ENCODE assay signal across 13 cellular contexts in the genomic region with DNA sequence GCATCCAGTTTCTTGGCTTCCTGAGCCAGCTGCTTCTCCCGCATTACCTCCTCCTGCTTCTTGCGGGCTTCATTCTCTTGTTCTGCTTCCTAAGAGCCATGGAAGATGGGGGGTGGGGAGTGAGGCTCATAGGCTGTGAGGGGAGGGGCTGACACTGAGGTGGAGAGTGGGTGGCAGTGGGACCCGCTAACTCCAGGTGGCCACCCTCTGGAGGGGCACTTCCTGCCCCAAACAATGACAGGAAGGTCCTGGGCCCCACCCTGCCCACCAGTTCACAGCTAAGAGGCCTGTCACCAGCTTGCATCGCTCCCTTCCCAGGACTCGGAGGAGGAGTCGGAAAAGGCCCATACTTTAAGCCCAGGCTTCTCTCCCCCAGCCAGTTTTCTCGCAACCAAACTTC. TPM values are rescaled to one million over a fixed set of nuclear protein-coding genes. Genes with fewer than 3 reads are reported as not detected.
DNase-seq lines count a peak whose midpoint lies in the region; ATAC-seq and TF ChIP-seq lines count a peak whose summit lies in the region.
"Had no signal": no experiment of that assay in that cellular context is flagged by ENCODE, and none has a peak within 500 bp of the region (broad histone marks: within the 10 kb centered on the region; RNA-seq: fewer than 3 reads in every experiment).

No MANE protein-coding gene starts in this region.

- no peaks in the 10 kb centered on the region for H3K9me3 Mint-ChIP-seq in central memory CD8-positive, alpha-beta T cell

- no peak for TF ChIP-seq POLR2A in breast epithelium (IDR thresholded peaks at IDR 0.05)

- in situ Hi-C loops in mammary epithelial cell (cut with MboI; ENCODE audit: low sequenced_read_pairs in 2 of 2): no loop called here

- no peaks in the 10 kb centered on the region for H3K27me3 ChIP-seq in breast epithelium
- no peaks in the 10 kb centered on the region for H3K27me3 ChIP-seq in mammary epithelial cell (ENCODE audit: insufficient read depth, low read length)
- no peaks in the 10 kb centered on the region for H3K27me3 ChIP-seq in tibial artery
- H3K27me3 ChIP-seq: neutrophil had no signal

- H3K36me3 Mint-ChIP-seq in central memory CD8-positive, alpha-beta T cell (ENCODE audit: insufficient read depth): peaks cover 21% of the 10 kb centered on the region

- dilution Hi-C loops in mammary epithelial cell (cut with HindIII; ENCODE audit: low sequenced_read_pairs): loop anchor here (10.0 kb wide), 1 partner anchor 158 kb away; no protein-coding TSS in a partner anchor

- H4K20me1 ChIP-seq in mammary epithelial cell (ENCODE audit: insufficient read depth, low read length): no peaks in the 10 kb centered on the region

- no peak overlapping the region for H3K4me2 ChIP-seq in mammary epithelial cell (ENCODE audit: insufficient read depth, low read depth, low read length)

- H3K27ac Mint-ChIP-seq in central memory CD8-positive, alpha-beta T cell (ENCODE audit: low read depth): peak overlapping the region; percentile 29

- H3K9ac ChIP-seq in mammary epithelial cell (ENCODE audit: insufficient read depth, low read length): no peak overlapping the region

- H3K4me1 ChIP-seq in breast epithelium: no peaks in the 10 kb centered on the region
- peaks cover 17% of the 10 kb centered on the region for H3K4me1 ChIP-seq in mammary epithelial cell (ENCODE audit: insufficient read depth, low read length)
- H3K4me1 ChIP-seq in mesodermal cell (ENCODE audit: control insufficient read depth, insufficient read depth, low read length, poor library complexity, severe bottlenecking): peaks cover 9% of the 10 kb centered on the region
- peaks cover 0 to 22% (median 15%) of the 10 kb centered on the region in 4 donors for H3K4me1 ChIP-seq in tibial artery

- no peak overlapping the region for H3K4me3 ChIP-seq in breast epithelium
- H3K4me3 ChIP-seq in mammary epithelial cell (replicated peaks in 1 of 3; ENCODE audit: insufficient read depth in 1 of 3, low read depth in 2 of 3, low read length in 3 of 3): no peak overlapping the region
- no peak overlapping the region for H3K4me3 ChIP-seq in mesodermal cell (ENCODE audit: extremely low read depth, insufficient read depth, low read length, poor library complexity, severe bottlenecking)
- H3K4me3 ChIP-seq in tibial artery: no peak overlapping the region

- intact Hi-C loops in breast epithelium (cut with DNase I; ENCODE audit: low total_unique reads) (no loop called here), mammary epithelial cell (cut with micrococcal nuclease) (no loop called here), tibial artery (cut with DNase I; ENCODE audit: low total_unique reads) (no loop called here), posterior cingulate gyrus (cut with DNase I) (no loop called here)

- no peak overlapping the region for H3K4me3 Mint-ChIP-seq in central memory CD8-positive, alpha-beta T cell

- H3K79me2 ChIP-seq in mammary epithelial cell (ENCODE audit: insufficient read depth, low read length): no peaks in the 10 kb centered on the region

- CTCF ChIA-PET in mammary epithelial cell (lab: Charles Lee; ENCODE audit: low non-redundant PET): interaction anchor here (0.6 kb wide), 1 partner anchor 28 kb away, joined by 3 read pairs; no protein-coding TSS in a partner anchor

- no peak for ATAC-seq in central memory CD8-positive, alpha-beta T cell (replicated peaks; ENCODE audit: extremely low read depth, poor library complexity, severe bottlenecking)

- no peak for TF ChIP-seq CTCF in breast epithelium (IDR thresholded peaks at IDR 0.05)
- TF ChIP-seq CTCF in mammary epithelial cell (conservative IDR thresholded peaks at IDR 0.05 in 1 of 2, IDR thresholded peaks at IDR 0.05 in 1 of 2; ENCODE audit: extremely low read depth in 1 of 2, insufficient read depth in 1 of 2, low read depth in 1 of 2, low read length in 2 of 2): no peak
- TF ChIP-seq CTCF in tibial artery (IDR thresholded peaks at IDR 0.05): no peak

- H3K27ac ChIP-seq in breast epithelium (peak overlapping the region; percentile 33 to 55), mammary epithelial cell (ENCODE audit: insufficient read depth, low read depth, low read length) (no peak overlapping the region), mesodermal cell (ENCODE audit: low read depth, low read length, severe bottlenecking) (peak overlapping the region; percentile 57), tibial artery (peak overlapping the region; percentile 54 to 71)
- H3K27ac ChIP-seq: neutrophil had no signal

- H3K9me3 ChIP-seq in breast epithelium (no peaks in the 10 kb centered on the region), mammary epithelial cell (replicated peaks; ENCODE audit: insufficient read depth, low read length) (no peaks in the 10 kb centered on the region), mesodermal cell (ENCODE audit: control insufficient read depth, low read length) (no peaks in the 10 kb centered on the region), tibial artery (no peaks in the 10 kb centered on the region)
- H3K9me3 ChIP-seq: neutrophil had no signal

- H3K4me1 Mint-ChIP-seq in central memory CD8-positive, alpha-beta T cell: peaks cover 35% of the 10 kb centered on the region

- H3K36me3 ChIP-seq in breast epithelium (no peaks in the 10 kb centered on the region), mammary epithelial cell (ENCODE audit: insufficient read depth, low read length) (peaks cover 7% of the 10 kb centered on the region), mesodermal cell (ENCODE audit: control insufficient read depth, insufficient read depth, low read length) (peaks cover 97% of the 10 kb centered on the region), tibial artery (peaks cover 17 to 94% (median 89%) of the 10 kb centered on the region in 3 donors)

- WGBS in mammary epithelial cell (ENCODE audit: low coverage, missing lambda C conversion rate): 71% methylated on average over 6 of the region's 7 CpGs
- 85 to 88% methylated on average over 5 to 6 of the region's 7 CpGs for WGBS in mesodermal cell (ENCODE audit: insufficient coverage in 2 of 2), 2 experiments

- H2AFZ ChIP-seq in mammary epithelial cell (ENCODE audit: low read depth, low read length): no peak overlapping the region

- no peaks in the 10 kb centered on the region for H3K27me3 Mint-ChIP-seq in central memory CD8-positive, alpha-beta T cell

- no TSS peak for BruUV-seq in mammary epithelial cell (replicated peaks; lab: Mats Ljungman, UMichigan)

- DNase-seq in breast epithelium (ENCODE audit: low spot score in 2 of 2): no peak
- no peak for DNase-seq in mammary epithelial cell
- no peak for DNase-seq in central memory CD8-positive, alpha-beta T cell (ENCODE audit: low spot score in 2 of 2)
- no peak for DNase-seq in tibial artery
- DNase-seq in posterior cingulate gyrus: no peak
- no peak for DNase-seq in NCI-H526 treated with DMSO at 0.1 percent for 48 hours (lab: John Stamatoyannopoulos, UW)
- no peak for DNase-seq in nucleus accumbens (lab: John Stamatoyannopoulos, UW)
- DNase-seq: DMS153; foreskin melanocyte; SHP77; stimulated activated CD4-positive, alpha-beta T cell treated with anti-CD3 and anti-CD28 coated beads, Interleukin-12 subunit alpha, Interleukin-12 subunit beta, amount 100 ng/mL, for 4 hours had no signal

RNA-seq across cellular contexts. Expression of a gene that starts 23.9 kb away (rescaled TPM):
- total RNA-seq in breast epithelium (10 to 100 TPM; 10.4 to 34.0 (median 32.8) TPM), mammary epithelial cell (10 to 100 TPM in 1 of 2 donors, 1 to 10 TPM in 1; 8.0 to 34.4 TPM)
- 14.4 TPM for polyA plus RNA-seq in mammary epithelial cell
- polyA minus RNA-seq in mammary epithelial cell: 21.9 TPM
- 14.7 TPM for polyA plus RNA-seq in mesodermal cell (2013, experiment 1 of 2)
- 13.0 TPM for polyA plus RNA-seq in mesodermal cell (2013, experiment 2 of 2)

RNA-seq across cellular contexts. Expression of a gene that starts 41.8 kb away (rescaled TPM):
- total RNA-seq in breast epithelium (under 1 TPM; 0.59 to 0.98 (median 0.96) TPM), mammary epithelial cell (under 1 TPM; 0.33 to 0.35 TPM)
- 0.19 TPM for polyA plus RNA-seq in mammary epithelial cell
- polyA minus RNA-seq in mammary epithelial cell: not detected
- 0.18 TPM for polyA plus RNA-seq in mesodermal cell (2013, experiment 1 of 2)
- polyA plus RNA-seq in mesodermal cell (2013, experiment 2 of 2): 0.20 TPM

RNA-seq across cellular contexts. Expression of a gene that starts 59.9 kb away (rescaled TPM):
- 10 to 100 TPM in 2 of 3 donors, 1 to 10 TPM in 1; 9.8 to 13.8 (median 13.3) TPM for total RNA-seq in breast epithelium
- 10 to 100 TPM; 17.6 to 32.0 TPM for total RNA-seq in mammary epithelial cell
- polyA plus RNA-seq in mammary epithelial cell: 10.7 TPM
- 24.7 TPM for polyA minus RNA-seq in mammary epithelial cell
- 45.1 TPM for polyA plus RNA-seq in mesodermal cell (2013, experiment 1 of 2)
- polyA plus RNA-seq in mesodermal cell (2013, experiment 2 of 2): 35.3 TPM
